ENCODE assay signal across 8 cellular contexts in genomic region chr18:44679912-44680270, GRCh38. TPM values are rescaled to one million over a fixed set of nuclear protein-coding genes. Genes with fewer than 3 reads are reported as not detected.
DNase-seq lines count a peak whose midpoint lies in the region; ATAC-seq and TF ChIP-seq lines count a peak whose summit lies in the region.

No MANE protein-coding gene starts in this region.

- H3K4me3 ChIP-seq in GM12864 (ENCODE audit: low read depth, low read length) (peak overlapping the region; percentile 67), epithelial cell of proximal tubule (ENCODE audit: low read depth, low read length) (peak overlapping the region; percentile 78), thoracic aorta (peak overlapping the region; percentile 79)

- no peaks in the 10 kb centered on the region for H3K9me3 Mint-ChIP-seq in WTC11

- no peak for TF ChIP-seq CTCF in GM12864 (IDR thresholded peaks at IDR 0.05; ENCODE audit: low read depth, low read length, missing control alignments)
- no peak for TF ChIP-seq CTCF in WTC11 (IDR thresholded peaks at IDR 0.05)
- TF ChIP-seq CTCF in epithelial cell of proximal tubule (conservative IDR thresholded peaks at IDR 0.05; ENCODE audit: low read depth, low read length) = no peak
- TF ChIP-seq CTCF in thoracic aorta (IDR thresholded peaks at IDR 0.05) = no peak

- no peak overlapping the region for H3K27ac Mint-ChIP-seq in WTC11

- no peaks in the 10 kb centered on the region for H3K27me3 Mint-ChIP-seq in WTC11 (ENCODE audit: low read depth)

- CTCF ChIA-PET in WTC11 (lab: Charles Lee) = interaction anchor here (0.6 to 1.4 kb wide), 4 partner anchors 13 to 744 kb away, joined by 3 to 7 read pairs (median 4); no protein-coding TSS in a partner anchor

- no peak for ATAC-seq in WTC11
- no peak for ATAC-seq in thoracic aorta (ENCODE audit: insufficient number of reproducible peaks, low FRiP score, low read depth)
- ATAC-seq in HG03521 (IDR thresholded peaks at IDR 0.05; ENCODE audit: unreplicated experiment) = no peak

- DNase-seq in 8988T = peak; percentile 63
- DNase-seq in GM12864 (ENCODE audit: low read depth) = no peak
- peak; percentile 87 for DNase-seq in NCI-H1092 treated with DMSO at 0.1 percent for 48 hours (lab: John Stamatoyannopoulos, UW)
- DNase-seq in WTC11 (ENCODE audit: low spot score) = peak; percentile 38
- DNase-seq in epithelial cell of proximal tubule (ENCODE audit: low read depth) = no peak
- DNase-seq in mucosa of gallbladder (ENCODE audit: low spot score) = peak; percentile 48
- no peak for DNase-seq in thoracic aorta (ENCODE audit: low spot score)

- peaks cover 9% of the 10 kb centered on the region for H3K4me1 Mint-ChIP-seq in WTC11

- H3K36me3 ChIP-seq in thoracic aorta = no peaks in the 10 kb centered on the region

- H3K27ac ChIP-seq in thoracic aorta = peak overlapping the region; percentile 78 to 97

- H3K4me1 ChIP-seq in thoracic aorta (ENCODE audit: control insufficient read depth in 1 of 2, low read depth in 2 of 2) = peaks cover 4 to 24% of the 10 kb centered on the region in 2 donors

- H3K36me3 Mint-ChIP-seq in WTC11 = no peaks in the 10 kb centered on the region

- POLR2A ChIA-PET in WTC11 (lab: Charles Lee) = no interaction called here

- no peaks in the 10 kb centered on the region for H3K27me3 ChIP-seq in thoracic aorta (replicated peaks; ENCODE audit: insufficient read depth)

- H3K9me3 ChIP-seq in thoracic aorta = no peaks in the 10 kb centered on the region

- H3K4me3 Mint-ChIP-seq in WTC11 = no peak overlapping the region; the same call in 1 of the 2 replicates

TF ChIP-seq in WTC11, 78 proteins besides CTCF, POLR2A, EP300 and RAD21:
- TF ChIP-seq RORB (CRISPR knock-in tag; IDR thresholded peaks at IDR 0.05) (no peak), PREB (CRISPR knock-in tag; IDR thresholded peaks at IDR 0.05; ENCODE audit: borderline replicate concordance) (no peak), GTF2I (CRISPR knock-in tag; conservative IDR thresholded peaks at IDR 0.05) (no peak), HMGA2 (CRISPR knock-in tag; IDR thresholded peaks at IDR 0.05) (no peak), FOXK1 (CRISPR knock-in tag; IDR thresholded peaks at IDR 0.05) (no peak), ZNF396 (CRISPR knock-in tag; IDR thresholded peaks at IDR 0.05; ENCODE audit: borderline replicate concordance) (no peak), AR (CRISPR knock-in tag; IDR thresholded peaks at IDR 0.05) (no peak), ETV6 (CRISPR knock-in tag; IDR thresholded peaks at IDR 0.05) (no peak), NFYB (CRISPR knock-in tag; conservative IDR thresholded peaks at IDR 0.05; ENCODE audit: low read depth) (no peak), E2F5 (CRISPR knock-in tag; IDR thresholded peaks at IDR 0.05) (no peak), ATF6 (CRISPR knock-in tag; IDR thresholded peaks at IDR 0.05) (no peak), AFF4 (CRISPR knock-in tag; IDR thresholded peaks at IDR 0.05; ENCODE audit: borderline replicate concordance) (no peak), ZNF423 (CRISPR knock-in tag; IDR thresholded peaks at IDR 0.05) (no peak)

RNA-seq across cellular contexts. Expression of gene SETBP1, which starts 0.8 kb away (rescaled TPM):
- total RNA-seq in WTC11 (2021) (5.9 to 9.6 TPM (median 6.3 TPM) in 3 replicates), epithelial cell of proximal tubule (0.65 and 2.4 TPM in 2 replicates), mucosa of gallbladder (36.2 TPM), thoracic aorta (10 to 100 TPM; 39.3 to 50.2 TPM)

Comparison
In these comparisons a context has a peak if more than half of its experiments do, and no peak if none do; other contexts are left out.
1. DNase-seq: peak in 8988T (single experiment), NCI-H1092 treated with DMSO at 0.1 percent for 48 hours (single experiment), WTC11 (single experiment) and mucosa of gallbladder (single experiment); none in GM12864 (single experiment), epithelial cell of proximal tubule (single experiment) and thoracic aorta (single experiment).
2. Peak in every context shown above with its lines, with median percentiles within 50 percentile points of each other: H3K4me3 ChIP-seq.